ENCODE assay signal across 8 cellular contexts in genomic region chr4:169311643-169312365, GRCh38. TPM values are rescaled to one million over a fixed set of nuclear protein-coding genes. Genes with fewer than 3 reads are reported as not detected.
A peak's percentile ranks its signal among the peaks of the same experiment; 100 is the strongest.
DNase-seq lines count a peak whose midpoint lies in the region; ATAC-seq and TF ChIP-seq lines count a peak whose summit lies in the region.

No MANE protein-coding gene starts in this region.

- H3K27me3 Mint-ChIP-seq in CD4-positive, alpha-beta memory T cell, result peaks cover 3 to 14% of the 10 kb centered on the region in 2 donors

- no peak overlapping the region for H2AFZ ChIP-seq in trophoblast cell (ENCODE audit: insufficient read depth, low read length, poor library complexity)

- no peak overlapping the region for H3K9ac ChIP-seq in trophoblast cell (ENCODE audit: low read length)

- H3K4ac ChIP-seq in trophoblast cell (ENCODE audit: low read depth, low read length), result no peak overlapping the region

- H3K4me3 Mint-ChIP-seq in CD4-positive, alpha-beta memory T cell, result no peak overlapping the region

- H3K27ac ChIP-seq in HL-60 (replicated peaks) (no peak overlapping the region), trophoblast cell (ENCODE audit: low read depth, low read length) (no peak overlapping the region)
- H3K27ac ChIP-seq in CD4-positive, alpha-beta memory T cell (ENCODE audit: low read depth, low read length), result no peak overlapping the region

- no peak overlapping the region for H4K91ac ChIP-seq in trophoblast cell (ENCODE audit: low read depth, low read length)

- H3K23ac ChIP-seq in trophoblast cell (ENCODE audit: low read length), result no peak overlapping the region

- H3K4me1 ChIP-seq in trophoblast cell (ENCODE audit: control insufficient read depth in 1 of 2, insufficient read depth in 2 of 2, low read length in 2 of 2), result peaks cover 6 to 7% of the 10 kb centered on the region in 2 experiments
- H3K4me1 ChIP-seq in CD4-positive, alpha-beta memory T cell (ENCODE audit: insufficient read depth, low read length), result no peaks in the 10 kb centered on the region

- peak; percentile 68 for DNase-seq in DMS53 (lab: John Stamatoyannopoulos, UW)
- peak; percentile 31 to 36 for DNase-seq in HL-60 (ENCODE audit: low read depth in 1 of 2, low spot score in 1 of 2)
- DNase-seq in foreskin fibroblast, result peak in 1 of 2 donors; percentile 35
- peak; percentile 52 to 86 for DNase-seq in trophoblast cell
- DNase-seq in CD4-positive, alpha-beta memory T cell, result no peak
- DNase-seq in NCI-H774 (lab: John Stamatoyannopoulos, UW), result no peak

- no peak overlapping the region for H4K12ac ChIP-seq in trophoblast cell (ENCODE audit: low read depth, low read length)

- H4K8ac ChIP-seq in trophoblast cell (ENCODE audit: low read depth, low read length), result peak overlapping the region; percentile 1

- no peaks in the 10 kb centered on the region for H3K4me1 Mint-ChIP-seq in CD4-positive, alpha-beta memory T cell

- H3K4me3 ChIP-seq in HL-60 (replicated peaks; ENCODE audit: insufficient read depth, low read length) (no peak overlapping the region), foreskin fibroblast (ENCODE audit: low read depth in 1 of 2, low read length in 2 of 2) (no peak overlapping the region), trophoblast cell (ENCODE audit: low read depth, low read length) (no peak overlapping the region)
- H3K4me3 ChIP-seq in CD4-positive, alpha-beta memory T cell (ENCODE audit: low read length in 2 of 2), result no peak overlapping the region

- peak; percentile 72 for ATAC-seq in GM19455 (IDR thresholded peaks at IDR 0.05; ENCODE audit: unreplicated experiment)
- ATAC-seq in SK-N-SH treated with all-trans-retinoic acid at 6 μM for 48 hours, result peak; percentile 87

- H3K36me3 ChIP-seq in trophoblast cell (ENCODE audit: control insufficient read depth in 1 of 2, insufficient read depth in 2 of 2, low read length in 2 of 2), result no peaks in the 10 kb centered on the region
- H3K36me3 ChIP-seq in CD4-positive, alpha-beta memory T cell (ENCODE audit: insufficient read depth, low read length), result no peaks in the 10 kb centered on the region

- intact Hi-C loops in CD4-positive, alpha-beta memory T cell (cut with micrococcal nuclease), result no loop called here

- no peak overlapping the region for H3K14ac ChIP-seq in trophoblast cell (ENCODE audit: low read length)

- POLR2A ChIA-PET in CD4-positive, alpha-beta memory T cell (lab: Charles Lee; ENCODE audit: partially characterized antibody), result no interaction called here

- H3K27me3 ChIP-seq in HL-60 (ENCODE audit: insufficient read depth, poor library complexity, severe bottlenecking), result no peaks in the 10 kb centered on the region
- no peaks in the 10 kb centered on the region for H3K27me3 ChIP-seq in trophoblast cell (ENCODE audit: insufficient read depth, low read length)
- H3K27me3 ChIP-seq in CD4-positive, alpha-beta memory T cell (ENCODE audit: insufficient read depth, low read length), result no peaks in the 10 kb centered on the region

- H3K36me3 Mint-ChIP-seq in CD4-positive, alpha-beta memory T cell, result no peaks in the 10 kb centered on the region

- H2AK5ac ChIP-seq in trophoblast cell (ENCODE audit: low read length), result peak overlapping the region; percentile 80

- H3K4me2 ChIP-seq in trophoblast cell (ENCODE audit: low read length), result no peak overlapping the region

- CTCF ChIA-PET in CD4-positive, alpha-beta memory T cell (lab: Charles Lee; ENCODE audit: partially characterized antibody), result no interaction called here

- H3K79me2 ChIP-seq in trophoblast cell (ENCODE audit: control insufficient read depth, insufficient read depth, low read length, poor library complexity), result no peaks in the 10 kb centered on the region

- H3K18ac ChIP-seq in trophoblast cell (ENCODE audit: low read length), result peak overlapping the region; percentile 35

- no peak overlapping the region for H3K27ac Mint-ChIP-seq in CD4-positive, alpha-beta memory T cell

- H2BK12ac ChIP-seq in trophoblast cell (ENCODE audit: low read length), result peak overlapping the region; percentile 5

- peaks cover 2% of the 10 kb centered on the region for H3K9me3 ChIP-seq in trophoblast cell (ENCODE audit: insufficient read depth, low read depth, low read length)
- no peaks in the 10 kb centered on the region for H3K9me3 ChIP-seq in CD4-positive, alpha-beta memory T cell (ENCODE audit: control insufficient read depth in 1 of 2, low read length in 2 of 2)

- peak overlapping the region; percentile 68 for H2BK120ac ChIP-seq in trophoblast cell (ENCODE audit: insufficient read depth, low read length, poor library complexity)

- TF ChIP-seq CTCF in HL-60 (IDR thresholded peaks at IDR 0.05; ENCODE audit: insufficient read depth, low read length) (peak; percentile 15), foreskin fibroblast (IDR thresholded peaks at IDR 0.05; ENCODE audit: low read depth, low read length) (peak; percentile 18)

- H2BK5ac ChIP-seq in trophoblast cell (ENCODE audit: low read depth, low read length, poor library complexity), result no peak overlapping the region

- H3K79me1 ChIP-seq in trophoblast cell (ENCODE audit: low read length), result peaks cover 2% of the 10 kb centered on the region

- H3K9me3 Mint-ChIP-seq in CD4-positive, alpha-beta memory T cell, result peaks cover 0 to 3% (median 0%) of the 10 kb centered on the region in 8 donors

- WGBS in trophoblast cell (ENCODE audit: extremely low coverage, insufficient coverage, insufficient read length), result no CpG with 5 or more reads among the region's 12 CpGs

TF ChIP-seq in SK-N-SH treated with all-trans-retinoic acid at 6 μM for 48 hours, 23 proteins besides CTCF, POLR2A, EP300 and RAD21:
- TF ChIP-seq, protein P1, sequence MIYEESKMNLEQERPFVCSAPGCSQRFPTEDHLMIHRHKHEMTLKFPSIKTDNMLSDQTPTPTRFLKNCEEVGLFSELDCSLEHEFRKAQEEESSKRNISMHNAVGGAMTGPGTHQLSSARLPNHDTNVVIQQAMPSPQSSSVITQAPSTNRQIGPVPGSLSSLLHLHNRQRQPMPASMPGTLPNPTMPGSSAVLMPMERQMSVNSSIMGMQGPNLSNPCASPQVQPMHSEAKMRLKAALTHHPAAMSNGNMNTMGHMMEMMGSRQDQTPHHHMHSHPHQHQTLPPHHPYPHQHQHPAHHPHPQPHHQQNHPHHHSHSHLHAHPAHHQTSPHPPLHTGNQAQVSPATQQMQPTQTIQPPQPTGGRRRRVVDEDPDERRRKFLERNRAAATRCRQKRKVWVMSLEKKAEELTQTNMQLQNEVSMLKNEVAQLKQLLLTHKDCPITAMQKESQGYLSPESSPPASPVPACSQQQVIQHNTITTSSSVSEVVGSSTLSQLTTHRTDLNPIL (CRISPR knock-in tag; IDR thresholded peaks at IDR 0.05; ENCODE audit: low read depth), result no peak
- no peak for TF ChIP-seq SNAI2 (CRISPR knock-in tag; IDR thresholded peaks at IDR 0.05)
- TF ChIP-seq TSHZ2 (CRISPR knock-in tag; IDR thresholded peaks at IDR 0.05), result no peak
- TF ChIP-seq ZNF8 (CRISPR knock-in tag; IDR thresholded peaks at IDR 0.05), result no peak
- TF ChIP-seq ZNF565 (CRISPR knock-in tag; conservative IDR thresholded peaks at IDR 0.05; ENCODE audit: low read depth), result no peak
- TF ChIP-seq TCF4 (CRISPR knock-in tag; IDR thresholded peaks at IDR 0.05; ENCODE audit: borderline replicate concordance), result no peak
- no peak for TF ChIP-seq GLIS3 (CRISPR knock-in tag; IDR thresholded peaks at IDR 0.05)
- TF ChIP-seq TOX (CRISPR knock-in tag; IDR thresholded peaks at IDR 0.05; ENCODE audit: borderline replicate concordance), result no peak
- no peak for TF ChIP-seq ZFP3 (CRISPR knock-in tag; IDR thresholded peaks at IDR 0.05)
- TF ChIP-seq ZNF70 (CRISPR knock-in tag; IDR thresholded peaks at IDR 0.05), result no peak
- no peak for TF ChIP-seq ESRRG (CRISPR knock-in tag; IDR thresholded peaks at IDR 0.05)
- no peak for TF ChIP-seq ZFP30 (CRISPR knock-in tag; IDR thresholded peaks at IDR 0.05)
- TF ChIP-seq ISL1 (CRISPR knock-in tag; IDR thresholded peaks at IDR 0.05), result no peak
- no peak for TF ChIP-seq RARB (CRISPR knock-in tag; IDR thresholded peaks at IDR 0.05)
- TF ChIP-seq BACH2 (CRISPR knock-in tag; IDR thresholded peaks at IDR 0.05; ENCODE audit: borderline replicate concordance), result no peak

RNA-seq across cellular contexts. Expression of gene SH3RF1, which starts 41.0 kb away (rescaled TPM):
- 13.7 and 14.0 TPM in 2 replicates for polyA plus RNA-seq in trophoblast cell (2013)
- total RNA-seq in CD4-positive, alpha-beta memory T cell, result under 1 TPM in 1 of 2 experiments, not detected in 1; 0.15 TPM
- under 1 TPM in 1 of 2 donors, not detected in 1; 0.11 TPM for polyA plus RNA-seq in CD4-positive, alpha-beta memory T cell

Comparison
In these comparisons a context has a peak if more than half of its experiments do, and no peak if none do; other contexts are left out.
1. DNase-seq: peak in DMS53 (single experiment), HL-60 (2 of 2) and trophoblast cell (2 of 2); none in CD4-positive, alpha-beta memory T cell (0 of 5) and NCI-H774 (single experiment).